8 cellular contexts compared by ENCODE assay signal in genomic region chr6:89830385-89830809, GRCh38. TPM values are rescaled to one million over a fixed set of nuclear protein-coding genes. Genes with fewer than 3 reads are reported as not detected.
DNase-seq lines count a peak whose midpoint lies in the region; ATAC-seq and TF ChIP-seq lines count a peak whose summit lies in the region.

No MANE protein-coding gene starts in this region.

- intact Hi-C loops in activated CD4-positive, alpha-beta T cell treated with anti-CD3 and anti-CD28 coated beads, Interleukin-2, amount 10 ng/mL, durations not matched to agents 24 days and 14 days (cut with micrococcal nuclease): no loop called here

- H3K27ac Mint-ChIP-seq in activated CD4-positive, alpha-beta T cell treated with anti-CD3 and anti-CD28 coated beads, Interleukin-2, amount 10 ng/mL, durations not matched to agents 24 days and 14 days: peak overlapping the region; percentile 98
- H3K27ac Mint-ChIP-seq in WTC11: peak overlapping the region; percentile 64

- peak overlapping the region; percentile 99 for H3K4me3 Mint-ChIP-seq in activated CD4-positive, alpha-beta T cell treated with anti-CD3 and anti-CD28 coated beads, Interleukin-2, amount 10 ng/mL, durations not matched to agents 24 days and 14 days
- H3K4me3 Mint-ChIP-seq in WTC11: peak overlapping the region; percentile 95

- no peak for ATAC-seq in WTC11
- no peak for ATAC-seq in thoracic aorta (ENCODE audit: insufficient number of reproducible peaks, low FRiP score, low read depth)
- ATAC-seq in HG03025 (IDR thresholded peaks at IDR 0.05; ENCODE audit: low FRiP score, unreplicated experiment): no peak

- no peak for DNase-seq in activated CD4-positive, alpha-beta T cell treated with anti-CD3 and anti-CD28 coated beads, Interleukin-2, amount 10 ng/mL, durations not matched to agents 24 days and 14 days
- DNase-seq in activated CD4-positive, alpha-beta T cell treated with anti-CD3 and anti-CD28 coated beads for 1 hour: no peak
- DNase-seq in WTC11 (ENCODE audit: low spot score) (no peak), iPS-NIHi7 (ENCODE audit: extremely low spot score) (peak; percentile 20), thoracic aorta (ENCODE audit: low spot score) (no peak), SKM-1 treated with dmso at 0.1 percent for 144 hours (lab: John Stamatoyannopoulos, UW; ENCODE audit: unreplicated experiment) (no peak), NCI-H510A (lab: John Stamatoyannopoulos, UW) (no peak)

- H3K4me1 ChIP-seq in thoracic aorta (ENCODE audit: control insufficient read depth in 1 of 2, low read depth in 2 of 2): peaks cover 10 to 22% of the 10 kb centered on the region in 2 donors

- TF ChIP-seq CTCF in WTC11 (IDR thresholded peaks at IDR 0.05) (no peak), thoracic aorta (IDR thresholded peaks at IDR 0.05) (no peak)

- H3K9me3 ChIP-seq in thoracic aorta: no peaks in the 10 kb centered on the region

- peaks cover 9% of the 10 kb centered on the region for H3K36me3 ChIP-seq in thoracic aorta

- CTCF ChIA-PET in WTC11 (lab: Charles Lee): interaction anchor here (1.9 kb wide), 1 partner anchor 110 kb away, joined by 5 read pairs; no protein-coding TSS in a partner anchor

- no peaks in the 10 kb centered on the region for H3K27me3 ChIP-seq in thoracic aorta (replicated peaks; ENCODE audit: insufficient read depth)

- H3K27me3 Mint-ChIP-seq in activated CD4-positive, alpha-beta T cell treated with anti-CD3 and anti-CD28 coated beads, Interleukin-2, amount 10 ng/mL, durations not matched to agents 24 days and 14 days: no peaks in the 10 kb centered on the region
- H3K27me3 Mint-ChIP-seq in WTC11 (ENCODE audit: low read depth): no peaks in the 10 kb centered on the region

- POLR2A ChIA-PET in WTC11 (lab: Charles Lee): interaction anchor here (2.7 kb wide), 1 partner anchor 11 kb away, joined by 33 read pairs; the partner anchor contains the start of gene MDN1

- H3K4me3 ChIP-seq in thoracic aorta: peak overlapping the region; percentile 88

- H3K27ac ChIP-seq in thoracic aorta: peak overlapping the region; percentile 69 to 93

- peaks cover 31% of the 10 kb centered on the region for H3K4me1 Mint-ChIP-seq in activated CD4-positive, alpha-beta T cell treated with anti-CD3 and anti-CD28 coated beads, Interleukin-2, amount 10 ng/mL, durations not matched to agents 24 days and 14 days
- peaks cover 16% of the 10 kb centered on the region for H3K4me1 Mint-ChIP-seq in WTC11

- H3K9me3 Mint-ChIP-seq in activated CD4-positive, alpha-beta T cell treated with anti-CD3 and anti-CD28 coated beads, Interleukin-2, amount 10 ng/mL, durations not matched to agents 24 days and 14 days: no peaks in the 10 kb centered on the region
- no peaks in the 10 kb centered on the region for H3K9me3 Mint-ChIP-seq in WTC11

- peaks cover 36% of the 10 kb centered on the region for H3K36me3 Mint-ChIP-seq in activated CD4-positive, alpha-beta T cell treated with anti-CD3 and anti-CD28 coated beads, Interleukin-2, amount 10 ng/mL, durations not matched to agents 24 days and 14 days (ENCODE audit: low read depth)
- H3K36me3 Mint-ChIP-seq in WTC11: peaks cover 31% of the 10 kb centered on the region

TF ChIP-seq in WTC11, 78 proteins besides CTCF, POLR2A, EP300 and RAD21:
- TF ChIP-seq EMX1 (CRISPR knock-in tag; IDR thresholded peaks at IDR 0.05): no peak
- no peak for TF ChIP-seq HMGXB4 (CRISPR knock-in tag; IDR thresholded peaks at IDR 0.05)
- TF ChIP-seq ZNF138 (CRISPR knock-in tag; conservative IDR thresholded peaks at IDR 0.05): no peak
- TF ChIP-seq TCF7 (CRISPR knock-in tag; IDR thresholded peaks at IDR 0.05; ENCODE audit: low read depth): no peak
- no peak for TF ChIP-seq E2F5 (CRISPR knock-in tag; IDR thresholded peaks at IDR 0.05)
- no peak for TF ChIP-seq MYBL2 (CRISPR knock-in tag; IDR thresholded peaks at IDR 0.05)
- no peak for TF ChIP-seq ZNF121 (CRISPR knock-in tag; IDR thresholded peaks at IDR 0.05)
- TF ChIP-seq, protein P1, sequence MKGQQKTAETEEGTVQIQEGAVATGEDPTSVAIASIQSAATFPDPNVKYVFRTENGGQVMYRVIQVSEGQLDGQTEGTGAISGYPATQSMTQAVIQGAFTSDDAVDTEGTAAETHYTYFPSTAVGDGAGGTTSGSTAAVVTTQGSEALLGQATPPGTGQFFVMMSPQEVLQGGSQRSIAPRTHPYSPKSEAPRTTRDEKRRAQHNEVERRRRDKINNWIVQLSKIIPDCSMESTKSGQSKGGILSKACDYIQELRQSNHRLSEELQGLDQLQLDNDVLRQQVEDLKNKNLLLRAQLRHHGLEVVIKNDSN (CRISPR knock-in tag; IDR thresholded peaks at IDR 0.05): no peak
- no peak for TF ChIP-seq ERG (CRISPR knock-in tag; IDR thresholded peaks at IDR 0.05)
- TF ChIP-seq, protein P2, sequence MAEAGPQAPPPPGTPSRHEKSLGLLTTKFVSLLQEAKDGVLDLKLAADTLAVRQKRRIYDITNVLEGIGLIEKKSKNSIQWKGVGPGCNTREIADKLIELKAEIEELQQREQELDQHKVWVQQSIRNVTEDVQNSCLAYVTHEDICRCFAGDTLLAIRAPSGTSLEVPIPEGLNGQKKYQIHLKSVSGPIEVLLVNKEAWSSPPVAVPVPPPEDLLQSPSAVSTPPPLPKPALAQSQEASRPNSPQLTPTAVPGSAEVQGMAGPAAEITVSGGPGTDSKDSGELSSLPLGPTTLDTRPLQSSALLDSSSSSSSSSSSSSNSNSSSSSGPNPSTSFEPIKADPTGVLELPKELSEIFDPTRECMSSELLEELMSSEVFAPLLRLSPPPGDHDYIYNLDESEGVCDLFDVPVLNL (CRISPR knock-in tag; IDR thresholded peaks at IDR 0.05; ENCODE audit: borderline replicate concordance, low read depth): no peak
- TF ChIP-seq NR3C1 (CRISPR knock-in tag; conservative IDR thresholded peaks at IDR 0.05; ENCODE audit: low read depth): no peak
- TF ChIP-seq, protein P3, sequence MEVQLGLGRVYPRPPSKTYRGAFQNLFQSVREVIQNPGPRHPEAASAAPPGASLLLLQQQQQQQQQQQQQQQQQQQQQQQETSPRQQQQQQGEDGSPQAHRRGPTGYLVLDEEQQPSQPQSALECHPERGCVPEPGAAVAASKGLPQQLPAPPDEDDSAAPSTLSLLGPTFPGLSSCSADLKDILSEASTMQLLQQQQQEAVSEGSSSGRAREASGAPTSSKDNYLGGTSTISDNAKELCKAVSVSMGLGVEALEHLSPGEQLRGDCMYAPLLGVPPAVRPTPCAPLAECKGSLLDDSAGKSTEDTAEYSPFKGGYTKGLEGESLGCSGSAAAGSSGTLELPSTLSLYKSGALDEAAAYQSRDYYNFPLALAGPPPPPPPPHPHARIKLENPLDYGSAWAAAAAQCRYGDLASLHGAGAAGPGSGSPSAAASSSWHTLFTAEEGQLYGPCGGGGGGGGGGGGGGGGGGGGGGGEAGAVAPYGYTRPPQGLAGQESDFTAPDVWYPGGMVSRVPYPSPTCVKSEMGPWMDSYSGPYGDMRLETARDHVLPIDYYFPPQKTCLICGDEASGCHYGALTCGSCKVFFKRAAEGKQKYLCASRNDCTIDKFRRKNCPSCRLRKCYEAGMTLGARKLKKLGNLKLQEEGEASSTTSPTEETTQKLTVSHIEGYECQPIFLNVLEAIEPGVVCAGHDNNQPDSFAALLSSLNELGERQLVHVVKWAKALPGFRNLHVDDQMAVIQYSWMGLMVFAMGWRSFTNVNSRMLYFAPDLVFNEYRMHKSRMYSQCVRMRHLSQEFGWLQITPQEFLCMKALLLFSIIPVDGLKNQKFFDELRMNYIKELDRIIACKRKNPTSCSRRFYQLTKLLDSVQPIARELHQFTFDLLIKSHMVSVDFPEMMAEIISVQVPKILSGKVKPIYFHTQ (CRISPR knock-in tag; IDR thresholded peaks at IDR 0.05): no peak
- TF ChIP-seq GTF2I (CRISPR knock-in tag; conservative IDR thresholded peaks at IDR 0.05): no peak
- no peak for TF ChIP-seq SOX15 (CRISPR knock-in tag; IDR thresholded peaks at IDR 0.05)

RNA-seq across cellular contexts. Expression of gene CASP8AP2, which starts 0.7 kb away (rescaled TPM):
- 37.3 and 37.8 TPM in 2 replicates for total RNA-seq in activated CD4-positive, alpha-beta T cell treated with anti-CD3 and anti-CD28 coated beads, Interleukin-2, amount 10 ng/mL, durations not matched to agents 24 days and 14 days
- total RNA-seq in WTC11 (2021): 24.2 to 27.9 TPM (median 25.0 TPM) in 3 replicates
- 10 to 100 TPM; 13.9 to 23.8 TPM for total RNA-seq in thoracic aorta

RNA-seq across cellular contexts. Expression of gene MDN1, which starts 10.8 kb away (rescaled TPM):
- 75.9 and 78.3 TPM in 2 replicates for total RNA-seq in activated CD4-positive, alpha-beta T cell treated with anti-CD3 and anti-CD28 coated beads, Interleukin-2, amount 10 ng/mL, durations not matched to agents 24 days and 14 days
- 146 to 195 TPM (median 146 TPM) in 3 replicates for total RNA-seq in WTC11 (2021)
- 10 to 100 TPM; 21.3 to 36.0 TPM for total RNA-seq in thoracic aorta
